In the genomic region with DNA sequence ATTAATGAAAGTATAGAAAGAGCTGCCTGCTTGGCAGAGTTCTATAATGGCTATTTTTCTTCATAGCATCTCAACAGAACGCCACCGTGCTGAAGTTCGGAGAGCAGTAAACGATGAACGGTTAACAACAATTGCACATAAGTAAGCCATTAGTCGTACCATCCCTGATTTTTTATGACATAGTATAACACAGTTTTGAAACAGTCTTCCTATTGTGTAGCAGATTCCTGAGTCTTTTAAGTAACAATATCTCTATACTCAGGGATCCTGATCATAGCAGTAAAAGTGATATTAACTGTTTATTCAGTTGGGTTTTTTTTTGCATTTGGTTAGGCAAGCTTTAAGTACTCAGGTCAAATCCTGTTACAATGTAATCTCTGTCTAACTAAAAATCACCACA, we compare ENCODE assay signal across 12 cellular contexts.
"Had no signal": no experiment of that assay in that cellular context is flagged by ENCODE, and none has a peak within 500 bp of the region (broad histone marks: within the 10 kb centered on the region; RNA-seq: fewer than 3 reads in every experiment).

No MANE protein-coding gene starts in this region.

- ATAC-seq: activated CD4-positive, alpha-beta T cell treated with anti-CD3 and anti-CD28 coated beads for 36 hours; activated CD8-positive, alpha-beta T cell treated with anti-CD3 and anti-CD28 coated beads, Interleukin-2, amount 10 ng/mL, durations not matched to agents 7 days and 5 days; gastrocnemius medialis had no signal

- DNase-seq: activated CD4-positive, alpha-beta T cell treated with anti-CD3 and anti-CD28 coated beads for 36 hours; activated CD8-positive, alpha-beta memory T cell treated with anti-CD3 and anti-CD28 coated beads, Interleukin-2, amount 50 U/mL, for 48 hours; activated CD8-positive, alpha-beta T cell treated with anti-CD3 and anti-CD28 coated beads, Interleukin-2, amount 10 ng/mL, durations not matched to agents 7 days and 5 days; activated naive CD4-positive, alpha-beta T cell treated with Interleukin-2 at 50 U/mL for 16 hours; gastrocnemius medialis; kidney; midbrain; naive B cell; posterior cingulate gyrus had no signal

- H3K27ac ChIP-seq: gastrocnemius medialis, right atrium auricular region, skin epidermis, VCaP had no signal

- H3K27me3 ChIP-seq: gastrocnemius medialis, right atrium auricular region had no signal

- H3K9me3 ChIP-seq: gastrocnemius medialis, right atrium auricular region had no signal

- H3K4me1 ChIP-seq: gastrocnemius medialis, right atrium auricular region had no signal

- H3K4me3 ChIP-seq: gastrocnemius medialis, right atrium auricular region, skin epidermis had no signal
